1 cellular context compared by ENCODE assay signal in the genomic region with DNA sequence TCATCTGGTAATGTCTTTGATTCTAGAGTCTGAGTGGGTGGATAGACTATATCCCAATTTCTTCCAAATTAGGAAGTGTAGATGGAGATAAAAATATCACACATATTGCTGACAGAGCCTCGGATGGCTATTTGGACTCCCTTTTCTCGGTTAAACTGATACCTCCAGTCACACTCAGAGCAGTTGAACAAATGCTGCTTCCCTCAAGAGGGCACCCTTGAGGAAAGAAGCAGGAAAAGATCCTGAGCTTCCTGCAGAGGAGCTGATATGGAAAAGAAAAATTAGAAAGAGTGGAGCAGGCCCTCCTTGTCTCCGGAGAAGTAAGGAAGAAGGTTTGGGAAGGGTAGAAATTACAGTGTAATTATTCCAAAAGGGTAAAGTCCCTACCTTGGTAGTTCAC.
TF ChIP-seq lines count a peak whose summit lies in the region.

No MANE protein-coding gene starts in this region.

TF ChIP-seq in H1, 55 proteins besides CTCF, POLR2A, EP300 and RAD21:
- no peak for TF ChIP-seq TAF7 (optimal IDR thresholded peaks at IDR 0.05; ENCODE audit: borderline replicate concordance, low read depth, low read length)
- no peak for TF ChIP-seq POLR2AphosphoS5 (IDR thresholded peaks at IDR 0.05; ENCODE audit: low read depth, low read length)
- TF ChIP-seq JUN (IDR thresholded peaks at IDR 0.05; ENCODE audit: low read depth, low read length): no peak
- no peak for TF ChIP-seq TAF1 (IDR thresholded peaks at IDR 0.05; ENCODE audit: low read depth, low read length)
- TF ChIP-seq CHD1 (IDR thresholded peaks at IDR 0.05; ENCODE audit: low read depth, low read length): no peak
- no peak for TF ChIP-seq FOSL1 (IDR thresholded peaks at IDR 0.05; ENCODE audit: insufficient read depth, low read depth, low read length)
- no peak for TF ChIP-seq POU5F1 (IDR thresholded peaks at IDR 0.05; ENCODE audit: low read depth, low read length)
- TF ChIP-seq KDM5A (IDR thresholded peaks at IDR 0.05; ENCODE audit: low read length): no peak
- TF ChIP-seq RFX5 (IDR thresholded peaks at IDR 0.05; ENCODE audit: borderline replicate concordance, low read depth, low read length): no peak
- no peak for TF ChIP-seq JUND (IDR thresholded peaks at IDR 0.05; ENCODE audit: low read length)
- TF ChIP-seq HDAC6 (IDR thresholded peaks at IDR 0.05; ENCODE audit: low read depth, low read length): no peak
- no peak for TF ChIP-seq TBP (IDR thresholded peaks at IDR 0.05; ENCODE audit: low read depth, low read length)
- no peak for TF ChIP-seq ZNF274 (IDR thresholded peaks at IDR 0.05; ENCODE audit: borderline replicate concordance, extremely low read depth, low read length)
- no peak for TF ChIP-seq SAP30 (IDR thresholded peaks at IDR 0.05; ENCODE audit: insufficient read depth, insufficient replicate concordance, low read length)
TF ChIP-seq in H1: peak in this region for 0.
